23 cellular contexts compared by ENCODE assay signal in the genomic region with DNA sequence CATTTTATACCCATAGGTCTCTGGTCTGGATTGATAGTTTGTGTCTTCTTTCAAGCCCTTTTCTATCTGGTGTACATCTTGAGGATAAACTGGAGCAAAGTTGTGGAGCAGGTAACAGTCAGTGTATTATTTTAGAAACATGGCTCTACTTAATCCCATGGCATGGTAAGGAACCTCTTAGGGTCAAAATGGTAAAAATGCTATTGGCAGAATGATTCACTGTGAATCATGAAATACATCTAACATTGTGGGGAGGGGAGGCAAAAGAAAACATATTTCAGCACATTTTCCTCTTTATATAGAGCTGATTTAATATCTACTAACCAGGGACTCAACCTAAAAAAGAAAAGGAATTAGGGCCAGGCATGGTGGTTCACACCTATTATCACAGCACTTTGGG.
"Had no signal": no experiment of that assay in that cellular context is flagged by ENCODE, and none has a peak within 500 bp of the region (broad histone marks: within the 10 kb centered on the region; RNA-seq: fewer than 3 reads in every experiment).

No MANE protein-coding gene starts in this region.

- DNase-seq: activated CD4-positive, alpha-beta T cell treated with anti-CD3 and anti-CD28 coated beads for 36 hours; activated CD4-positive, CD25-positive, alpha-beta regulatory T cell; activated CD8-positive, alpha-beta T cell treated with anti-CD3 and anti-CD28 coated beads, Interleukin-2, amount 10 ng/mL, durations not matched to agents 7 days and 5 days; activated effector memory CD4-positive, alpha-beta T cell treated with anti-CD3 and anti-CD28 coated beads, Interleukin-2, amount 50 U/mL, for 16 hours; activated naive CD4-positive, alpha-beta T cell treated with anti-CD3 and anti-CD28 coated beads for 36 hours; activated naive CD8-positive, alpha-beta T cell treated with anti-CD3 and anti-CD28 coated beads for 36 hours; adrenal gland; aorta; body of pancreas; cortex of kidney; effector memory CD8-positive, alpha-beta T cell; erythroblast; head of caudate nucleus; hippocampal formation; midbrain; naive thymus-derived CD4-positive, alpha-beta T cell; psoas muscle; stimulated activated CD4-positive, alpha-beta T cell treated with anti-CD3 and anti-CD28 coated beads, Interleukin-2, amount 100 ng/mL, for 48 hours; stimulated activated naive CD4-positive, alpha-beta T cell treated with Interleukin-2 at 50 U/mL for 16 hours had no signal

- H3K9me3 ChIP-seq: adrenal gland, body of pancreas, psoas muscle, right atrium auricular region, tibial nerve had no signal

- H3K36me3 ChIP-seq: adrenal gland, right atrium auricular region, tibial nerve had no signal

- H2AFZ ChIP-seq: parathyroid adenoma had no signal

- H3K27ac ChIP-seq: adrenal gland, body of pancreas, parathyroid adenoma, psoas muscle, right atrium auricular region, tibial nerve had no signal

- H3K79me2 ChIP-seq: parathyroid adenoma had no signal

- FAIRE-seq: keratinocyte had no signal

- ATAC-seq: activated CD4-positive, alpha-beta T cell treated with anti-CD3 and anti-CD28 coated beads for 36 hours; activated CD8-positive, alpha-beta T cell treated with anti-CD3 and anti-CD28 coated beads, Interleukin-2, amount 10 ng/mL, durations not matched to agents 7 days and 5 days; body of pancreas; effector memory CD8-positive, alpha-beta T cell; naive thymus-derived CD4-positive, alpha-beta T cell; psoas muscle had no signal

- H3K27me3 ChIP-seq: adrenal gland, body of pancreas, right atrium auricular region, tibial nerve had no signal

- H3K4me1 ChIP-seq: body of pancreas, parathyroid adenoma, psoas muscle, right atrium auricular region, tibial nerve had no signal

- H3K4me3 ChIP-seq: adrenal gland, body of pancreas, psoas muscle, right atrium auricular region, tibial nerve had no signal

- H3K9ac ChIP-seq: parathyroid adenoma had no signal
